ENCODE assay signal across 19 cellular contexts in the genomic region with DNA sequence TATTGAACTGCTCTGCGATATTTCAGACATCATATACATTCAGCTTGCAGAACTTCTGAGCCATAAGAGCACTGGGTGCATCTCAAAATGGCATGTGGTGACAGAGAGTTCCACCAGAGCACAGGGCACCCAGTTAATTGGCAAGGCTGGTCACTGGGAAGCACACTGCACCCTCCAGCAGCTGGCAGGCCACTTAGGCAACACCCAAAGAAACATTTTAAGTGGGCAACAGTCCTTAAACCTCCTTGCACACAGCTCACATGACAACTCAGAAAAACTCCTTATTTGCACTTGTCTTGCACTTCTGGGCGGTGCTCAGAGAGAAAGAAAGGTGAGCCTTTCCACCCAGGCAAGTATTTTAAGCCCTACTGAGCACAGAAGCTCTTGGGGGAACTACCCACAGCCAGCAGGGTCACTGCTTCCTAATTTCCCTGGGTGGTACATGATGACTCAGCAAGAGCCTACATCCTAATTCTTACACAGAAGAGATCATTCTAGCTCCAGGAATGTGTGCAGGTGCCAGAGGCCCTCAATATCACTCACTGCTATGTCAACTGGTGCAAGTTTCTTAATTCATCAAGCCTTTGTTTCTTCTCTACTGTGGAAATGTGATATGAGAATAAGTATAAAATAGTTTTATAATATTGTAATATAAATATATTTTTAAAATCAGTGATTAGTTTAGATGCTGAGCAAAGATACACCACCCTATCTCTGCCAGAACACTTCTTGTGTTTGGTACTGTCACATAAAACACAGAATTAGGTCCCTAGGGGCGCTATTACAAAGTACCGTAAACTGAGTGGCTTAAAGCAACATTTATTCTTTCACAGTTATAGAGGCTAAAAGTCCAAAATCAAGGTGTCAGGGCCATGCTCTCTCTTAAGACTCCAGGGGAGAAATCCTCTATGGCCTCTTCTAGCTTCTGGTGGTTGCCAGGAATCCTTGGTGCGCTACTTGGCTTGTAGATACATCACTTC.
A peak's percentile ranks its signal among the peaks of the same experiment; 100 is the strongest.
DNase-seq lines count a peak whose midpoint lies in the region; FAIRE-seq and TF ChIP-seq lines count a peak whose summit lies in the region.
"Had no signal": no experiment of that assay in that cellular context is flagged by ENCODE, and none has a peak within 500 bp of the region (broad histone marks: within the 10 kb centered on the region; RNA-seq: fewer than 3 reads in every experiment).

No MANE protein-coding gene starts in this region.

- H3K9me2 ChIP-seq in DOHH2 (replicated peaks; ENCODE audit: control insufficient read depth, low read length) (no peaks in the 10 kb centered on the region), GM23248 (ENCODE audit: insufficient read depth) (no peaks in the 10 kb centered on the region)

- H3K4me3 ChIP-seq in DOHH2 (ENCODE audit: low read length) (no peak overlapping the region), OCI-LY3 (ENCODE audit: low read length) (no peak overlapping the region), kidney epithelial cell (ENCODE audit: low read depth, low read length) (no peak overlapping the region), thyroid gland (replicated peaks in 1 of 3) (no peak overlapping the region), transverse colon (no peak overlapping the region), GM23248 (no peak overlapping the region), small intestine (ENCODE audit: low read depth in 1 of 2, low read length in 2 of 2) (no peak overlapping the region)
- H3K4me3 ChIP-seq: PC-9, SJCRH30 had no signal

- H3F3A ChIP-seq in DOHH2 (ENCODE audit: control insufficient read depth, insufficient read depth) (no peaks in the 10 kb centered on the region), GM23248 (ENCODE audit: insufficient read depth) (peaks cover 13% of the 10 kb centered on the region; the same call in 1 of the 2 replicates)

- H3K4me2 ChIP-seq in DOHH2 (ENCODE audit: low read length) (no peak overlapping the region), OCI-LY3 (ENCODE audit: low read length) (peak overlapping the region; percentile 44), GM23248 (ENCODE audit: unreplicated experiment) (no peak overlapping the region)
- H3K4me2 ChIP-seq: PC-9 had no signal

- no peak for TF ChIP-seq EP300 in transverse colon (IDR thresholded peaks at IDR 0.05; ENCODE audit: low read depth)

- intact Hi-C loops in thyroid gland (cut with DNase I) (no loop called here), transverse colon (cut with DNase I; ENCODE audit: low total_unique reads) (no loop called here)

- no peaks in the 10 kb centered on the region for H3K4me1 ChIP-seq in DOHH2 (ENCODE audit: control insufficient read depth, low read length)
- peaks cover 19% of the 10 kb centered on the region for H3K4me1 ChIP-seq in OCI-LY3 (ENCODE audit: low read length)
- H3K4me1 ChIP-seq in thyroid gland: peaks cover 37 to 43% of the 10 kb centered on the region in 2 donors
- H3K4me1 ChIP-seq in transverse colon: no peaks in the 10 kb centered on the region
- H3K4me1 ChIP-seq in GM23248 (ENCODE audit: insufficient read depth): peaks cover 19% of the 10 kb centered on the region
- H3K4me1 ChIP-seq in small intestine (ENCODE audit: control insufficient read depth in 2 of 2, insufficient read depth in 1 of 2, low read depth in 1 of 2, low read length in 1 of 2): no peaks in the 10 kb centered on the region
- H3K4me1 ChIP-seq: SJCRH30 had no signal

- no peaks in the 10 kb centered on the region for H4K20me1 ChIP-seq in DOHH2 (ENCODE audit: control insufficient read depth, insufficient read depth, low read depth, low read length)
- H4K20me1 ChIP-seq in OCI-LY3 (ENCODE audit: insufficient read depth, low read length): no peaks in the 10 kb centered on the region
- H4K20me1 ChIP-seq in GM23248 (ENCODE audit: insufficient read depth): no peaks in the 10 kb centered on the region

- no peak for FAIRE-seq in small intestine (lab: Jason Lieb, UNC)
- FAIRE-seq: D721Med, G401.6 had no signal

- no peaks in the 10 kb centered on the region for H3K36me3 ChIP-seq in DOHH2 (ENCODE audit: control insufficient read depth, low read length)
- H3K36me3 ChIP-seq in OCI-LY3 (replicated peaks; ENCODE audit: low read depth, low read length): no peaks in the 10 kb centered on the region
- no peaks in the 10 kb centered on the region for H3K36me3 ChIP-seq in kidney epithelial cell (ENCODE audit: control insufficient read depth, insufficient read depth, low read length)
- H3K36me3 ChIP-seq in thyroid gland: no peaks in the 10 kb centered on the region
- no peaks in the 10 kb centered on the region for H3K36me3 ChIP-seq in transverse colon
- no peaks in the 10 kb centered on the region for H3K36me3 ChIP-seq in GM23248 (ENCODE audit: low read depth)
- no peaks in the 10 kb centered on the region for H3K36me3 ChIP-seq in small intestine (ENCODE audit: control insufficient read depth in 2 of 2, insufficient read depth in 2 of 2, low read length in 2 of 2)
- H3K36me3 ChIP-seq: SJCRH30 had no signal

- H2AFZ ChIP-seq in OCI-LY3 (ENCODE audit: low read depth, low read length): no peak overlapping the region
- H2AFZ ChIP-seq in GM23248: no peak overlapping the region
- H2AFZ ChIP-seq: PC-9 had no signal

- no peak overlapping the region for H3K27ac ChIP-seq in DOHH2 (ENCODE audit: low read depth, low read length)
- H3K27ac ChIP-seq in OCI-LY3 (ENCODE audit: low read length): peak overlapping the region; percentile 52
- peak overlapping the region; percentile 89 to 95 (median 95) for H3K27ac ChIP-seq in thyroid gland
- no peak overlapping the region for H3K27ac ChIP-seq in transverse colon
- no peak overlapping the region for H3K27ac ChIP-seq in GM23248
- H3K27ac ChIP-seq in small intestine (ENCODE audit: low read depth in 1 of 2, low read length in 1 of 2): no peak overlapping the region
- H3K27ac ChIP-seq: PC-9, SJCRH30 had no signal

- in situ Hi-C loops in transverse colon (cut with MboI; ENCODE audit: low pct_ligation_motif_present in 1 of 4, low pct_unique_long_range_greater_than_20kb in 1 of 4, low sequenced_read_pairs in 3 of 4): no loop called here
- in situ Hi-C loops in GM23248 (cut with MboI): no loop called here

- H3K9me3 ChIP-seq in DOHH2 (ENCODE audit: control insufficient read depth, insufficient read depth, low read length) (no peaks in the 10 kb centered on the region), OCI-LY3 (ENCODE audit: insufficient read depth, low read length) (no peaks in the 10 kb centered on the region), thyroid gland (no peaks in the 10 kb centered on the region), transverse colon (no peaks in the 10 kb centered on the region), GM23248 (ENCODE audit: low read depth) (no peaks in the 10 kb centered on the region), small intestine (ENCODE audit: control insufficient read depth, low read depth) (no peaks in the 10 kb centered on the region)
- H3K9me3 ChIP-seq: SJCRH30 had no signal

- no peaks in the 10 kb centered on the region for H3K79me2 ChIP-seq in DOHH2 (ENCODE audit: control insufficient read depth, low read length)
- no peaks in the 10 kb centered on the region for H3K79me2 ChIP-seq in OCI-LY3 (ENCODE audit: low read length)
- H3K79me2 ChIP-seq in GM23248 (ENCODE audit: insufficient read depth): no peaks in the 10 kb centered on the region

- peak in 1 of 2 donors; percentile 67 for TF ChIP-seq POLR2A in thyroid gland (IDR thresholded peaks at IDR 0.05)
- TF ChIP-seq POLR2A in transverse colon (IDR thresholded peaks at IDR 0.05): no peak

- WGBS in thyroid gland, 2 donors: 62 to 64% methylated on average over 5 of the region's 5 CpGs
- 76 to 83% methylated on average over 3 to 5 of the region's 5 CpGs for WGBS in transverse colon (ENCODE audit: low coverage in 1 of 2), 2 donors
- WGBS in GM23248 (ENCODE audit: low coverage in 1 of 2, low lambda C conversion rate in 2 of 2, missing lambda C conversion rate in 2 of 2), 2 experiments: 87 to 95% methylated on average over 5 of the region's 5 CpGs
- WGBS in small intestine, 3 donors: 83 to 86% (median 85%) methylated on average over 5 of the region's 5 CpGs

- TF ChIP-seq CTCF in DOHH2 (IDR thresholded peaks at IDR 0.05; ENCODE audit: low read depth, low read length, poor library complexity, severe bottlenecking) (peak; percentile 9), OCI-LY3 (IDR thresholded peaks at IDR 0.05; ENCODE audit: low read depth, low read length) (peak; percentile 30), kidney epithelial cell (IDR thresholded peaks at IDR 0.05; ENCODE audit: insufficient read depth, low read length, poor library complexity, severe bottlenecking) (peak; percentile 2), thyroid gland (IDR thresholded peaks at IDR 0.05) (peak in 2 of 6 experiments; percentile 27), transverse colon (IDR thresholded peaks at IDR 0.05) (no peak)

- no peaks in the 10 kb centered on the region for H3K27me3 ChIP-seq in DOHH2 (ENCODE audit: control insufficient read depth, low read length)
- H3K27me3 ChIP-seq in OCI-LY3 (ENCODE audit: low read depth, low read length): no peaks in the 10 kb centered on the region
- H3K27me3 ChIP-seq in kidney epithelial cell (ENCODE audit: control insufficient read depth, insufficient read depth, low read length): no peaks in the 10 kb centered on the region
- H3K27me3 ChIP-seq in thyroid gland: no peaks in the 10 kb centered on the region
- no peaks in the 10 kb centered on the region for H3K27me3 ChIP-seq in transverse colon
- no peaks in the 10 kb centered on the region for H3K27me3 ChIP-seq in GM23248 (replicated peaks; ENCODE audit: insufficient read depth)
- no peaks in the 10 kb centered on the region for H3K27me3 ChIP-seq in small intestine (ENCODE audit: control insufficient read depth in 2 of 2, insufficient read depth in 2 of 2, low read length in 2 of 2)
- H3K27me3 ChIP-seq: SJCRH30 had no signal

- peak; percentile 45 for DNase-seq in kidney epithelial cell (ENCODE audit: low read depth)
- DNase-seq in thyroid gland: peak; percentile 90 to 91
- DNase-seq in transverse colon: no peak
- no peak for DNase-seq in GM23248
- DNase-seq in small intestine: no peak
- DNase-seq: CD8-positive, alpha-beta memory T cell; DMS79 treated with DMSO at 0.1 percent for 48 hours; Kasumi-1; MM.1S; NCI-H1105; NCI-H1694; NCI-H226; NCI-H526 treated with DMSO at 0.1 percent for 48 hours; PC-9; SJCRH30 had no signal

- H3K9ac ChIP-seq in OCI-LY3 (ENCODE audit: low read length): no peak overlapping the region
- no peak overlapping the region for H3K9ac ChIP-seq in GM23248

Comparison
In these comparisons a context has a peak if more than half of its experiments do, and no peak if none do; other contexts are left out.
1. H3K27ac ChIP-seq: peak in OCI-LY3 (single experiment) and thyroid gland (3 of 3); none in DOHH2 (single experiment), transverse colon (0 of 4), GM23248 (single experiment) and small intestine (0 of 2).
2. CTCF ChIP-seq: peak in DOHH2 (single experiment), OCI-LY3 (single experiment) and kidney epithelial cell (single experiment); none in transverse colon (0 of 5).
3. DNase-seq: peak in kidney epithelial cell (single experiment) and thyroid gland (2 of 2); none in transverse colon (single experiment), GM23248 (single experiment) and small intestine (single experiment).